8 cellular contexts compared by ENCODE assay signal in the genomic region with DNA sequence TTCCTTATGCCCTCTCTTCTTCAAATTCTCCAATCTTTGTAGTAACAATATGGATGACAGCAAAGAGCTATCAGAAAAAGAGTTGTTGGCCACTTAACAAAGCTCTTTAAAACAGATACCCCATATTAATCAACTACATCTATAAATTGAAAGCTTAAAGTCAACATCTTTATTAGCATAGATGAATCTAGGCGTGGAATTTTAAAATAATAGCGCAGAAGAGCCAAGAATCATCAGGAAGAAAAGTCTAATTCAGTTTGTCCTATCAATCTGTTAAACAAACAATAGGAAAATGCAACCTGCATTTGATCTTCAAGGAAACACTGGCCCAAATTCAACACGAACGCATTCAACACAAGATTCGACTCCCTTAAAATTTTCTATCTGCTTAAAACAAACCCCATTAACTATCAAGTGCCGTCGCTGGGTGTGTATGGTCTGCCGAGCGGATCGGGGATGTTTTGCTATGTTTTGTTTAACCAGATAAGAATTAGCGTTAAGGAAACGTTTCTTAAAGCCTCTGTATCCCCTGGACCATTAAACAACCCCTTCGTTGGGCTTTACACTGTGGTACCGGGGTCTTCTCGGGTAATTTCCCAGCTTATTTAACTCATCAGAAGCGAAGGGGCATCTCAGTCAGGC. TPM values are rescaled to one million over a fixed set of nuclear protein-coding genes. Genes with fewer than 3 reads are reported as not detected.
DNase-seq lines count a peak whose midpoint lies in the region; ATAC-seq and TF ChIP-seq lines count a peak whose summit lies in the region.

No MANE protein-coding gene starts in this region.

- no peak overlapping the region for H2BK15ac ChIP-seq in H9 (ENCODE audit: low read depth, low read length)

- no peak overlapping the region for H4K5ac ChIP-seq in H9 (ENCODE audit: insufficient read length, low read depth, low read length)

- H3K4me3 ChIP-seq in SK-N-SH (ENCODE audit: low read depth in 2 of 2, low read length in 1 of 2): peak overlapping the region; percentile 69 to 72

- no peak overlapping the region for H3K4ac ChIP-seq in H9 (ENCODE audit: low read depth, low read length)

- no peak overlapping the region for H3T11ph ChIP-seq in H9 (ENCODE audit: low read length)

- H3K9me3 ChIP-seq in H9 (ENCODE audit: control insufficient read depth, low read depth, low read length) (no peaks in the 10 kb centered on the region), SK-N-SH (no peaks in the 10 kb centered on the region)

- TF ChIP-seq EP300 in SK-N-SH (IDR thresholded peaks at IDR 0.05; ENCODE audit: borderline replicate concordance in 1 of 2, low read depth in 1 of 2, low read length in 1 of 2): no peak

- H3K23me2 ChIP-seq in H9 (ENCODE audit: insufficient read length, low read depth, low read length, poor library complexity, severe bottlenecking): peaks cover 10% of the 10 kb centered on the region

- POLR2A ChIA-PET in SK-N-SH (lab: Yijun Ruan, JAX): interaction anchor here (1.1 to 1.5 kb wide), 2 partner anchors 52 to 107 kb away, joined by 5 to 8 read pairs; no protein-coding TSS in a partner anchor

- H3K4me3 Mint-ChIP-seq in Calu3 (ENCODE audit: low read depth, unreplicated experiment): peak overlapping the region; percentile 92
- peak overlapping the region; percentile 86 to 89 for H3K4me3 Mint-ChIP-seq in H9

- H3K23ac ChIP-seq in H9 (ENCODE audit: insufficient read length, low read depth, low read length): no peak overlapping the region

- H4K91ac ChIP-seq in H9 (ENCODE audit: insufficient read length, low read depth, low read length): no peak overlapping the region

- H3K4me2 ChIP-seq in H9 (ENCODE audit: insufficient read depth, insufficient read length, low read length) (peak overlapping the region; percentile 53), SK-N-SH (peak overlapping the region; percentile 84)

- no peaks in the 10 kb centered on the region for H3K9me2 ChIP-seq in SK-N-SH

- H4K20me1 ChIP-seq in H9 (ENCODE audit: control insufficient read depth, insufficient read depth, insufficient read length) (no peaks in the 10 kb centered on the region), SK-N-SH (ENCODE audit: insufficient read depth) (no peaks in the 10 kb centered on the region)

- H3K36me3 Mint-ChIP-seq in Calu3 (ENCODE audit: insufficient read depth, unreplicated experiment) (peaks cover 19% of the 10 kb centered on the region), H9 (ENCODE audit: insufficient read depth in 1 of 3, low read depth in 3 of 3) (no peaks in the 10 kb centered on the region)

- peaks cover 13% of the 10 kb centered on the region for H3K4me1 Mint-ChIP-seq in Calu3 (ENCODE audit: low read depth, unreplicated experiment)
- H3K4me1 Mint-ChIP-seq in H9: peaks cover 13 to 15% of the 10 kb centered on the region in 2 experiments

- no peaks in the 10 kb centered on the region for H3K79me1 ChIP-seq in H9 (ENCODE audit: insufficient read depth, low read depth, low read length, poor library complexity, severe bottlenecking)

- TF ChIP-seq RAD21 in SK-N-SH (IDR thresholded peaks at IDR 0.05; ENCODE audit: low read length): no peak

- H3K9ac ChIP-seq in H9 (ENCODE audit: extremely low read depth, insufficient read length, low read length) (no peak overlapping the region), SK-N-SH (peak overlapping the region; percentile 69)

- no peak overlapping the region for H2BK5ac ChIP-seq in H9 (ENCODE audit: insufficient read length, low read length)

- no peak overlapping the region for H3K27ac ChIP-seq in H9 (ENCODE audit: insufficient read length, low read depth, low read length)
- peak overlapping the region; percentile 23 to 81; a peak in 3 of 4 replicates for H3K27ac ChIP-seq in SK-N-SH (ENCODE audit: low read depth in 2 of 2, low read length in 1 of 2)

- H3K14ac ChIP-seq in H9 (ENCODE audit: insufficient read depth, low read length): no peak overlapping the region

- no peaks in the 10 kb centered on the region for H3K36me3 ChIP-seq in SK-N-SH (replicated peaks in 1 of 2; ENCODE audit: control insufficient read depth in 1 of 2, insufficient read depth in 2 of 2, low read length in 1 of 2)

- no peak overlapping the region for H2BK20ac ChIP-seq in H9 (ENCODE audit: low read depth, low read length, poor library complexity, severe bottlenecking)

- no peaks in the 10 kb centered on the region for H3F3A ChIP-seq in SK-N-SH (replicated peaks; ENCODE audit: insufficient read depth)

- peak overlapping the region; percentile 78 for H3K27ac Mint-ChIP-seq in Calu3 (ENCODE audit: unreplicated experiment)
- H3K27ac Mint-ChIP-seq in H9: no peak overlapping the region

- no peak overlapping the region for H2BK12ac ChIP-seq in H9 (ENCODE audit: insufficient read length, low read depth, low read length)

- H3K27me3 ChIP-seq in H9 (ENCODE audit: insufficient read depth, low read length): peaks cover 2% of the 10 kb centered on the region; the same call in 1 of the 2 replicates
- H3K27me3 ChIP-seq in SK-N-SH (ENCODE audit: insufficient read depth): no peaks in the 10 kb centered on the region

- BruUV-seq in Calu3 (replicated peaks; lab: Mats Ljungman, UMichigan): TSS peak; percentile 59

- H3K4me1 ChIP-seq in H9 (ENCODE audit: insufficient read depth, low read length): no peaks in the 10 kb centered on the region
- peaks cover 0 to 7% of the 10 kb centered on the region in 2 experiments; a peak in 2 of 4 replicates for H3K4me1 ChIP-seq in SK-N-SH (ENCODE audit: control insufficient read depth in 1 of 2, insufficient read depth in 2 of 2, low read depth in 1 of 2, low read length in 1 of 2)

- CTCF ChIA-PET in Calu3 (lab: Charles Lee) (interaction anchor here (1.0 to 2.9 kb wide), 5 partner anchors 22 to 106 kb away, joined by 4 to 28 read pairs (median 4); no protein-coding TSS in a partner anchor), SK-N-SH (lab: Yijun Ruan, JAX) (interaction anchor here (0.6 to 5.9 kb wide), 24 partner anchors 8 to 137 kb away, joined by 3 to 87 read pairs (median 4); no protein-coding TSS in a partner anchor)

- H3K9me3 Mint-ChIP-seq in Calu3 (ENCODE audit: low read depth, unreplicated experiment): no peaks in the 10 kb centered on the region
- H3K9me3 Mint-ChIP-seq in H9: no peaks in the 10 kb centered on the region; a peak in 1 of 5 replicates

- no peak overlapping the region for H2AK5ac ChIP-seq in H9 (ENCODE audit: insufficient read length, low read length)

- H2BK120ac ChIP-seq in H9 (ENCODE audit: low read depth, low read length, poor library complexity, severe bottlenecking): no peak overlapping the region

- no peak overlapping the region for H3K56ac ChIP-seq in H9 (ENCODE audit: insufficient read length, low read depth, low read length)

- H3K79me2 ChIP-seq in H9 (ENCODE audit: insufficient read depth, low read length) (no peaks in the 10 kb centered on the region), SK-N-SH (ENCODE audit: insufficient read depth) (peaks cover 52% of the 10 kb centered on the region)

- H2AFZ ChIP-seq in H9 (ENCODE audit: low read length): no peak overlapping the region
- H2AFZ ChIP-seq in SK-N-SH (ENCODE audit: low read depth): peak overlapping the region; percentile 31; the same call in 1 of the 2 replicates

- ATAC-seq in sciatic nerve: peak; percentile 1

- TF ChIP-seq CTCF in Calu3 (IDR thresholded peaks at IDR 0.05; ENCODE audit: unreplicated experiment) (no peak), H9 (conservative IDR thresholded peaks at IDR 0.05) (no peak), SK-N-SH (IDR thresholded peaks at IDR 0.05) (no peak)

- H4K8ac ChIP-seq in H9 (replicated peaks; ENCODE audit: insufficient read length, low read depth, low read length): no peak overlapping the region

- H3K18ac ChIP-seq in H9 (ENCODE audit: insufficient read length, low read depth, low read length): no peak overlapping the region

- intact Hi-C loops in Calu3 (cut with micrococcal nuclease; ENCODE audit: unreplicated experiment): loop anchor here (2.0 kb wide), 1 partner anchor 43 kb away; no protein-coding TSS in a partner anchor
- intact Hi-C loops in sciatic nerve (cut with DNase I): no loop called here

- H3K27me3 Mint-ChIP-seq in Calu3 (ENCODE audit: unreplicated experiment): no peaks in the 10 kb centered on the region
- H3K27me3 Mint-ChIP-seq in H9 (ENCODE audit: low read depth): peaks cover 28% of the 10 kb centered on the region

- no CpG with 5 or more reads among the region's 16 CpGs for WGBS in H9 (ENCODE audit: extremely low coverage, insufficient read length, low lambda C conversion rate)
- WGBS in SK-N-SH (ENCODE audit: low lambda C conversion rate): 13% methylated on average over 16 of the region's 16 CpGs

- DNase-seq in Calu3 (no peak), H9 (no peak), SK-N-SH (no peak), fibroblast of peridontal ligament (ENCODE audit: extremely low read depth) (peak; percentile 30), sciatic nerve (ENCODE audit: low spot score) (no peak), NCI-H146 treated with DMSO at 0.1 percent for 48 hours (lab: John Stamatoyannopoulos, UW; ENCODE audit: unreplicated experiment) (no peak), NCI-H1105 (lab: John Stamatoyannopoulos, UW) (no peak)
- DNase-seq in stimulated activated CD8-positive, alpha-beta memory T cell treated with anti-CD3 and anti-CD28 coated beads, Interleukin-4, amount 100 ng/mL, for 48 hours: no peak

TF ChIP-seq in SK-N-SH, 30 proteins besides CTCF, POLR2A, EP300 and RAD21:
- TF ChIP-seq, protein P1, sequence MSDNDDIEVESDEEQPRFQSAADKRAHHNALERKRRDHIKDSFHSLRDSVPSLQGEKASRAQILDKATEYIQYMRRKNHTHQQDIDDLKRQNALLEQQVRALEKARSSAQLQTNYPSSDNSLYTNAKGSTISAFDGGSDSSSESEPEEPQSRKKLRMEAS (IDR thresholded peaks at IDR 0.05; ENCODE audit: low read depth): 0 out of 2 replicates have a peak, but pooled peaks have one; percentile 22
- TF ChIP-seq RCOR1 (IDR thresholded peaks at IDR 0.05; ENCODE audit: low read length): no peak

RNA-seq across cellular contexts. Expression of a gene that starts 1.0 kb away (rescaled TPM):
- total RNA-seq in Calu3 (2022): 11.1 and 11.9 TPM in 2 replicates
- 0.13 and 0.57 TPM in 2 replicates for total RNA-seq in H9 (2021)
- polyA plus RNA-seq in SK-N-SH (2012; rRNA removed): 3.9 and 4.6 TPM in 2 replicates
- polyA plus RNA-seq in SK-N-SH (2012; cell fraction: cytosol; rRNA removed): 3.3 and 4.3 TPM in 2 replicates
- 7.6 and 11.9 TPM in 2 replicates for polyA plus RNA-seq in SK-N-SH (2012; cell fraction: nucleus; rRNA removed)
- total RNA-seq in sciatic nerve: 61.9 TPM
